9 cellular contexts compared by ENCODE assay signal in genomic region chr22:29031236-29031982, GRCh38. TPM values are rescaled to one million over a fixed set of nuclear protein-coding genes. Genes with fewer than 3 reads are reported as not detected.
A peak's percentile ranks its signal among the peaks of the same experiment; 100 is the strongest.
DNase-seq lines count a peak whose midpoint lies in the region; ATAC-seq and TF ChIP-seq lines count a peak whose summit lies in the region.
"Had no signal": no experiment of that assay in that cellular context is flagged by ENCODE, and none has a peak within 500 bp of the region (broad histone marks: within the 10 kb centered on the region; RNA-seq: fewer than 3 reads in every experiment).

No MANE protein-coding gene starts in this region.

- H3K27ac ChIP-seq in cardiac muscle cell: peak overlapping the region; percentile 93

- peaks cover 44% of the 10 kb centered on the region for H3K4me1 ChIP-seq in cardiac muscle cell (ENCODE audit: low read depth)

- H3K27ac Mint-ChIP-seq in activated naive CD8-positive, alpha-beta T cell treated with anti-CD3 and anti-CD28 coated beads for 36 hours: no peak overlapping the region
- peak overlapping the region; percentile 97 for H3K27ac Mint-ChIP-seq in progenitor cell of endocrine pancreas
- H3K27ac Mint-ChIP-seq: T-helper 1 cell treated with Interleukin-12 subunit alpha and Interleukin-12 subunit beta and Interleukin-4 antibody, amounts not matched to agents 30 μg/mL and 1 μg/mL, for 36 hours had no signal

- H3K9me3 Mint-ChIP-seq in activated naive CD8-positive, alpha-beta T cell treated with anti-CD3 and anti-CD28 coated beads for 36 hours: no peaks in the 10 kb centered on the region
- H3K9me3 Mint-ChIP-seq in progenitor cell of endocrine pancreas (ENCODE audit: low read depth): no peaks in the 10 kb centered on the region
- H3K9me3 Mint-ChIP-seq: T-helper 1 cell treated with Interleukin-12 subunit alpha and Interleukin-12 subunit beta and Interleukin-4 antibody, amounts not matched to agents 30 μg/mL and 1 μg/mL, for 36 hours had no signal

- no peak for TF ChIP-seq CTCF in HFF-Myc (IDR thresholded peaks at IDR 0.05; ENCODE audit: low read depth, low read length, missing control alignments)
- peak; percentile 23 for TF ChIP-seq CTCF in cardiac muscle cell (IDR thresholded peaks at IDR 0.05; ENCODE audit: low read depth, low read length)
- peak; percentile 37 for TF ChIP-seq CTCF in progenitor cell of endocrine pancreas (IDR thresholded peaks at IDR 0.05; ENCODE audit: unreplicated experiment)

- H3K27me3 Mint-ChIP-seq in activated naive CD8-positive, alpha-beta T cell treated with anti-CD3 and anti-CD28 coated beads for 36 hours: peaks cover 79% of the 10 kb centered on the region
- H3K27me3 Mint-ChIP-seq in progenitor cell of endocrine pancreas: peaks cover 6% of the 10 kb centered on the region

- no peak for ATAC-seq in GM21526 (IDR thresholded peaks at IDR 0.05; ENCODE audit: low FRiP score, unreplicated experiment)

- peak overlapping the region; percentile 28 for H3K4me3 ChIP-seq in HFF-Myc (replicated peaks; ENCODE audit: low read depth, low read length)
- H3K4me3 ChIP-seq in cardiac muscle cell: no peak overlapping the region

- H3K4me3 Mint-ChIP-seq in activated naive CD8-positive, alpha-beta T cell treated with anti-CD3 and anti-CD28 coated beads for 36 hours: peak overlapping the region; percentile 44
- peak overlapping the region; percentile 78 for H3K4me3 Mint-ChIP-seq in progenitor cell of endocrine pancreas (ENCODE audit: low read depth)

- H3K36me3 Mint-ChIP-seq in activated naive CD8-positive, alpha-beta T cell treated with anti-CD3 and anti-CD28 coated beads for 36 hours: peaks cover 2% of the 10 kb centered on the region
- H3K36me3 Mint-ChIP-seq in progenitor cell of endocrine pancreas (ENCODE audit: insufficient read depth): no peaks in the 10 kb centered on the region

- peaks cover 14% of the 10 kb centered on the region for H3K4me1 Mint-ChIP-seq in activated naive CD8-positive, alpha-beta T cell treated with anti-CD3 and anti-CD28 coated beads for 36 hours
- H3K4me1 Mint-ChIP-seq in progenitor cell of endocrine pancreas (ENCODE audit: low read depth): peaks cover 19% of the 10 kb centered on the region

- no peaks in the 10 kb centered on the region for H3K9me3 ChIP-seq in cardiac muscle cell (ENCODE audit: low read depth)

- peak; percentile 89 for DNase-seq in HFF-Myc (ENCODE audit: extremely low read depth, low read depth)
- DNase-seq in activated naive CD8-positive, alpha-beta T cell treated with anti-CD3 and anti-CD28 coated beads for 36 hours: no peak
- peak; percentile 75 to 92 for DNase-seq in cardiac muscle cell (ENCODE audit: low read depth in 1 of 2, low spot score in 1 of 2)
- DNase-seq in progenitor cell of endocrine pancreas (ENCODE audit: low spot score, unreplicated experiment): no peak
- DNase-seq in activated CD8-positive, alpha-beta memory T cell treated with anti-CD3 and anti-CD28 coated beads, Interleukin-2, amount 50 U/mL, for 4 hours: no peak
- DNase-seq in DMS153 treated with DMSO at 0.1 percent for 48 hours (lab: John Stamatoyannopoulos, UW; ENCODE audit: unreplicated experiment): no peak
- no peak for DNase-seq in germinal center (ENCODE audit: low spot score)

- no peaks in the 10 kb centered on the region for H3K27me3 ChIP-seq in cardiac muscle cell

- no peaks in the 10 kb centered on the region for H3K36me3 ChIP-seq in cardiac muscle cell

RNA-seq across cellular contexts. Expression of gene C22orf31, which starts 30.2 kb away (rescaled TPM):
- not detected for total RNA-seq in activated naive CD8-positive, alpha-beta T cell treated with anti-CD3 and anti-CD28 coated beads for 36 hours
- total RNA-seq in cardiac muscle cell (not detected in 2 replicates), progenitor cell of endocrine pancreas (not detected in 2 replicates)
- not detected in 2 replicates for polyA plus RNA-seq in cardiac muscle cell

RNA-seq across cellular contexts. Expression of gene KREMEN1, which starts 41.4 kb away (rescaled TPM):
- total RNA-seq in activated naive CD8-positive, alpha-beta T cell treated with anti-CD3 and anti-CD28 coated beads for 36 hours: under 1 TPM; 0.28 to 0.29 TPM
- total RNA-seq in cardiac muscle cell: 19.0 and 20.3 TPM in 2 replicates
- polyA plus RNA-seq in cardiac muscle cell: 18.0 and 18.1 TPM in 2 replicates
- 10.5 and 11.5 TPM in 2 replicates for total RNA-seq in progenitor cell of endocrine pancreas

Comparison
In these comparisons a context has a peak if more than half of its experiments do, and no peak if none do; other contexts are left out.
1. DNase-seq: peak in HFF-Myc (single experiment) and cardiac muscle cell (2 of 2); none in activated naive CD8-positive, alpha-beta T cell treated with anti-CD3 and anti-CD28 coated beads for 36 hours (single experiment), progenitor cell of endocrine pancreas (single experiment), activated CD8-positive, alpha-beta memory T cell treated with anti-CD3 and anti-CD28 coated beads, Interleukin-2, amount 50 U/mL, for 4 hours (single experiment), DMS153 treated with DMSO at 0.1 percent for 48 hours (single experiment) and germinal center (single experiment).